In genomic region chr7:123772652-123773051, GRCh38 we compare ENCODE assay signal across 1 cellular context.
TF ChIP-seq lines count a peak whose summit lies in the region.

No MANE protein-coding gene starts in this region.

TF ChIP-seq in GM23338, 12 proteins besides CTCF, POLR2A, EP300 and RAD21 (continued from another document):
- TF ChIP-seq ZNF462 (CRISPR knock-in tag; IDR thresholded peaks at IDR 0.05): no peak
- no peak for TF ChIP-seq POLR2AphosphoS5 (IDR thresholded peaks at IDR 0.05; ENCODE audit: low read depth)
- TF ChIP-seq NANOG (IDR thresholded peaks at IDR 0.05; ENCODE audit: borderline replicate concordance): no peak
- no peak for TF ChIP-seq ETS1 (IDR thresholded peaks at IDR 0.05)
- TF ChIP-seq ZNF114 (CRISPR knock-in tag; IDR thresholded peaks at IDR 0.05): no peak
- no peak for TF ChIP-seq ZNF331 (CRISPR knock-in tag; IDR thresholded peaks at IDR 0.05; ENCODE audit: low read depth)
- TF ChIP-seq STAT1 (IDR thresholded peaks at IDR 0.05; ENCODE audit: unreplicated experiment): no peak
- TF ChIP-seq EZH2 (IDR thresholded peaks at IDR 0.05; ENCODE audit: low read depth, unreplicated experiment): no peak
- TF ChIP-seq JUNB (IDR thresholded peaks at IDR 0.05; ENCODE audit: unreplicated experiment): no peak
